ENCODE assay signal across 29 cellular contexts in genomic region chr20:44360221-44360620, GRCh38. TPM values are rescaled to one million over a fixed set of nuclear protein-coding genes. Genes with fewer than 3 reads are reported as not detected.
A peak's percentile ranks its signal among the peaks of the same experiment; 100 is the strongest.
DNase-seq lines count a peak whose midpoint lies in the region; FAIRE-seq and TF ChIP-seq lines count a peak whose summit lies in the region.
"Had no signal": no experiment of that assay in that cellular context is flagged by ENCODE, and none has a peak within 500 bp of the region (broad histone marks: within the 10 kb centered on the region; RNA-seq: fewer than 3 reads in every experiment).

No MANE protein-coding gene starts in this region.

- H3K27me3 Mint-ChIP-seq in activated CD4-positive, alpha-beta memory T cell treated with anti-CD3 and anti-CD28 coated beads for 36 hours, result peaks cover 2% of the 10 kb centered on the region

- FAIRE-seq in HTR-8/SVneo (lab: Jason Lieb, UNC) (peak; percentile 95), urothelium cell line (lab: Jason Lieb, UNC) (peak; percentile 92)
- FAIRE-seq: A204.1, D721Med, GM12891, GM19239 had no signal

- DNase-seq in HTR-8/SVneo (ENCODE audit: insufficient read length, low spot score) (no peak), urothelium cell line (ENCODE audit: low spot score) (no peak), DMS 273 (lab: John Stamatoyannopoulos, UW; ENCODE audit: unreplicated experiment) (no peak)
- no peak for DNase-seq in activated CD4-positive, alpha-beta memory T cell treated with anti-CD3 and anti-CD28 coated beads for 36 hours
- DNase-seq: 8988T; ACHN; BE2C; C1 segment of cervical spinal cord; Caco-2; Calu3; CD4-positive, alpha-beta T cell; CD8-positive, alpha-beta T cell; DMS 273 treated with DMSO at 0.1 percent for 48 hours; DMS153; DMS53; DMS79; DND-41; EL; GDM1 had no signal

- CTCF ChIA-PET in HEK293 (lab: Yijun Ruan, JAX), result interaction anchor here (0.5 to 1.2 kb wide), 2 partner anchors 47 to 89 kb away, joined by 5 read pairs; no protein-coding TSS in a partner anchor
- CTCF ChIA-PET in activated CD4-positive, alpha-beta memory T cell treated with anti-CD3 and anti-CD28 coated beads for 36 hours (lab: Charles Lee), result interaction anchor here (1.0 kb wide), 1 partner anchor 170 kb away, joined by 3 read pairs; no protein-coding TSS in a partner anchor

- no peak overlapping the region for H3K27ac ChIP-seq in HEK293 (ENCODE audit: extremely low read depth, low read depth, low read length)
- H3K27ac ChIP-seq: BLaER1 had no signal

- POLR2A ChIA-PET in HEK293 (lab: Yijun Ruan, JAX), result no interaction called here
- POLR2A ChIA-PET in activated CD4-positive, alpha-beta memory T cell treated with anti-CD3 and anti-CD28 coated beads for 36 hours (lab: Charles Lee), result no interaction called here

- intact Hi-C loops in activated CD4-positive, alpha-beta memory T cell treated with anti-CD3 and anti-CD28 coated beads for 36 hours (cut with micrococcal nuclease), result no loop called here

- no peaks in the 10 kb centered on the region for H3K9me3 ChIP-seq in HEK293 (ENCODE audit: control insufficient read depth, insufficient read depth, low read depth, low read length)
- H3K9me3 ChIP-seq: BE2C, BLaER1, Caco-2 had no signal

- no peaks in the 10 kb centered on the region for H3K36me3 ChIP-seq in HEK293 (ENCODE audit: control insufficient read depth in 2 of 2, insufficient read depth in 1 of 2, low read length in 2 of 2)
- H3K36me3 ChIP-seq: BE2C, BLaER1 had no signal

- no peak for TF ChIP-seq CTCF in HEK293 (tag by site-specific recombination; IDR thresholded peaks at IDR 0.05)

- no peak overlapping the region for H3K4me3 Mint-ChIP-seq in activated CD4-positive, alpha-beta memory T cell treated with anti-CD3 and anti-CD28 coated beads for 36 hours
- H3K4me3 Mint-ChIP-seq: CD14-positive monocyte; CD4-positive, alpha-beta T cell; CD8-positive, alpha-beta T cell had no signal

- no peaks in the 10 kb centered on the region for H3K4me1 ChIP-seq in HEK293 (ENCODE audit: control insufficient read depth, insufficient read depth, low read length)
- H3K4me1 ChIP-seq: BE2C, BLaER1 had no signal

- no peak overlapping the region for H3K4me3 ChIP-seq in HEK293 (ENCODE audit: low read depth, low read length)
- H3K4me3 ChIP-seq: BLaER1 had no signal

- no peaks in the 10 kb centered on the region for H3K9me3 Mint-ChIP-seq in activated CD4-positive, alpha-beta memory T cell treated with anti-CD3 and anti-CD28 coated beads for 36 hours
- H3K9me3 Mint-ChIP-seq: CD14-positive monocyte; CD4-positive, alpha-beta T cell; CD8-positive, alpha-beta T cell had no signal

- no peaks in the 10 kb centered on the region for H3K4me1 Mint-ChIP-seq in activated CD4-positive, alpha-beta memory T cell treated with anti-CD3 and anti-CD28 coated beads for 36 hours (ENCODE audit: low read depth)
- H3K4me1 Mint-ChIP-seq: CD14-positive monocyte had no signal

- no peak overlapping the region for H3K27ac Mint-ChIP-seq in activated CD4-positive, alpha-beta memory T cell treated with anti-CD3 and anti-CD28 coated beads for 36 hours
- H3K27ac Mint-ChIP-seq: CD14-positive monocyte; CD4-positive, alpha-beta T cell; CD8-positive, alpha-beta T cell had no signal

- no peaks in the 10 kb centered on the region for H3K36me3 Mint-ChIP-seq in activated CD4-positive, alpha-beta memory T cell treated with anti-CD3 and anti-CD28 coated beads for 36 hours
- H3K36me3 Mint-ChIP-seq: CD14-positive monocyte; CD8-positive, alpha-beta T cell had no signal

TF ChIP-seq in HEK293, 187 proteins besides CTCF, POLR2A, EP300 and RAD21:
- peak; percentile 50; the same call in 1 of the 2 replicates for TF ChIP-seq ZNF791 (tag by site-specific recombination; IDR thresholded peaks at IDR 0.05)
- TF ChIP-seq EGR2 (tag by site-specific recombination; IDR thresholded peaks at IDR 0.05; ENCODE audit: low read depth), result peak; percentile 77
- no peak for TF ChIP-seq ZNF658 (tag by site-specific recombination; IDR thresholded peaks at IDR 0.05)
- 0 out of 2 replicates have a peak, but pooled peaks have one; percentile 15 for TF ChIP-seq ZFHX2 (tag by site-specific recombination; conservative IDR thresholded peaks at IDR 0.05)
- peak; percentile 75 for TF ChIP-seq ZNF366 (tag by site-specific recombination; conservative IDR thresholded peaks at IDR 0.05)
TF ChIP-seq in HEK293: peak in this region for 4.

RNA-seq across cellular contexts. Expression of gene HNF4A, which starts 4.7 kb away (rescaled TPM):
- not detected for total RNA-seq in activated CD4-positive, alpha-beta memory T cell treated with anti-CD3 and anti-CD28 coated beads for 36 hours
- total RNA-seq: A673; CD4-positive, alpha-beta T cell; CD8-positive, alpha-beta T cell; Daoy had no signal

RNA-seq across cellular contexts. Expression of gene R3HDML, which starts 23.4 kb away (rescaled TPM):
- not detected for total RNA-seq in activated CD4-positive, alpha-beta memory T cell treated with anti-CD3 and anti-CD28 coated beads for 36 hours
- total RNA-seq: A673; Caco-2; Calu3; CD4-positive, alpha-beta T cell; CD8-positive, alpha-beta T cell; Daoy; G401 had no signal

RNA-seq across cellular contexts. Expression of gene FITM2, which starts 49.2 kb away (rescaled TPM):
- 1 to 10 TPM; 1.8 to 1.9 TPM for total RNA-seq in activated CD4-positive, alpha-beta memory T cell treated with anti-CD3 and anti-CD28 coated beads for 36 hours
